ENCODE assay signal across 2 cellular contexts in genomic region chr6:34852406-34853085, GRCh38.
TF ChIP-seq lines count a peak whose summit lies in the region.

No MANE protein-coding gene starts in this region.

TF ChIP-seq in SK-N-SH treated with all-trans-retinoic acid at 6 μM for 48 hours, 23 proteins besides CTCF, POLR2A, EP300 and RAD21 (continued from another document):
- TF ChIP-seq CSRNP3 (CRISPR knock-in tag; IDR thresholded peaks at IDR 0.05): no peak
- no peak for TF ChIP-seq POU6F1 (CRISPR knock-in tag; IDR thresholded peaks at IDR 0.05; ENCODE audit: borderline replicate concordance, low read depth)
- TF ChIP-seq PPARA (CRISPR knock-in tag; IDR thresholded peaks at IDR 0.05; ENCODE audit: borderline replicate concordance): no peak
- no peak for TF ChIP-seq ARNTL (CRISPR knock-in tag; IDR thresholded peaks at IDR 0.05; ENCODE audit: borderline replicate concordance, low read depth)
- TF ChIP-seq OSR1 (CRISPR knock-in tag; IDR thresholded peaks at IDR 0.05): no peak
- no peak for TF ChIP-seq GLIS3 (CRISPR knock-in tag; IDR thresholded peaks at IDR 0.05)
- no peak for TF ChIP-seq ZFP3 (CRISPR knock-in tag; IDR thresholded peaks at IDR 0.05)
- no peak for TF ChIP-seq RARB (CRISPR knock-in tag; IDR thresholded peaks at IDR 0.05)
- no peak for TF ChIP-seq PATZ1 (CRISPR knock-in tag; IDR thresholded peaks at IDR 0.05; ENCODE audit: borderline replicate concordance)
- TF ChIP-seq ZNF70 (CRISPR knock-in tag; IDR thresholded peaks at IDR 0.05): no peak
- no peak for TF ChIP-seq ZFP30 (CRISPR knock-in tag; IDR thresholded peaks at IDR 0.05)
- TF ChIP-seq ZC3H10 (CRISPR knock-in tag; IDR thresholded peaks at IDR 0.05): no peak

TF ChIP-seq in SK-N-SH, 30 proteins besides CTCF, POLR2A, EP300 and RAD21 (continued from another document):
- no peak for TF ChIP-seq ZBTB33 (IDR thresholded peaks at IDR 0.05; ENCODE audit: borderline replicate concordance, low read depth)
- TF ChIP-seq FOXJ3 (CRISPR knock-in tag; IDR thresholded peaks at IDR 0.05): no peak
- TF ChIP-seq CHD2 (IDR thresholded peaks at IDR 0.05; ENCODE audit: low read length, partially characterized antibody): no peak
- TF ChIP-seq TAF1 (IDR thresholded peaks at IDR 0.05; ENCODE audit: borderline replicate concordance, low read depth, low read length): no peak
- TF ChIP-seq USF2 (IDR thresholded peaks at IDR 0.05; ENCODE audit: borderline replicate concordance, low read depth, low read length): no peak
